Comparison of ENCODE assay signal across 14 cellular contexts in genomic region chr7:15464762-15465144, GRCh38.
"Had no signal": no experiment of that assay in that cellular context is flagged by ENCODE, and none has a peak within 500 bp of the region (broad histone marks: within the 10 kb centered on the region; RNA-seq: fewer than 3 reads in every experiment).

No MANE protein-coding gene starts in this region.

- H3K4me1 ChIP-seq: breast epithelium, left lung, neural progenitor cell, right lobe of liver, spleen, upper lobe of right lung had no signal

- H3K4me3 ChIP-seq: breast epithelium, left lung, neural progenitor cell, right lobe of liver, spleen, upper lobe of right lung had no signal

- H3K9me3 ChIP-seq: breast epithelium, left lung, right lobe of liver, spleen, upper lobe of right lung had no signal

- DNase-seq: activated effector memory CD4-positive, alpha-beta T cell treated with anti-CD3 and anti-CD28 coated beads, Interleukin-2, amount 50 U/mL, for 16 hours; activated naive CD4-positive, alpha-beta T cell treated with anti-CD3 and anti-CD28 coated beads, Interleukin-2, amount 50 U/mL, for 16 hours; activated T-cell treated with anti-CD3 and anti-CD28 coated beads, Interleukin-2, amount 50 U/mL, for 72 hours; cerebellar nuclear complex; cortex of kidney; effector CD4-positive, alpha-beta T cell; glutamatergic neuron; left lung; right lobe of liver; spleen; stimulated activated naive B cell treated with anti-CD40 and anti-IgM and Interleukin-4, amounts not matched to agents 10 μg/mL and 1 μg/mL and 100 μg/mL, for 72 hours; upper lobe of right lung had no signal

- H3K9ac ChIP-seq: neural progenitor cell had no signal

- H3K27me3 ChIP-seq: breast epithelium, left lung, neural progenitor cell, right lobe of liver, spleen, upper lobe of right lung had no signal

- H3K36me3 ChIP-seq: breast epithelium, left lung, neural progenitor cell, right lobe of liver, spleen, upper lobe of right lung had no signal

- ATAC-seq: activated T-cell treated with anti-CD3 and anti-CD28 coated beads, Interleukin-2, amount 50 U/mL, for 72 hours; left lung; right lobe of liver; stimulated activated naive B cell treated with anti-CD40 and anti-IgM and Interleukin-4, amounts not matched to agents 10 μg/mL and 1 μg/mL and 100 μg/mL, for 72 hours; upper lobe of right lung had no signal

- H2AFZ ChIP-seq: neural progenitor cell had no signal

- H3K27ac ChIP-seq: neural progenitor cell, right lobe of liver, spleen, upper lobe of right lung had no signal
